8 cellular contexts compared by ENCODE assay signal in the genomic region with DNA sequence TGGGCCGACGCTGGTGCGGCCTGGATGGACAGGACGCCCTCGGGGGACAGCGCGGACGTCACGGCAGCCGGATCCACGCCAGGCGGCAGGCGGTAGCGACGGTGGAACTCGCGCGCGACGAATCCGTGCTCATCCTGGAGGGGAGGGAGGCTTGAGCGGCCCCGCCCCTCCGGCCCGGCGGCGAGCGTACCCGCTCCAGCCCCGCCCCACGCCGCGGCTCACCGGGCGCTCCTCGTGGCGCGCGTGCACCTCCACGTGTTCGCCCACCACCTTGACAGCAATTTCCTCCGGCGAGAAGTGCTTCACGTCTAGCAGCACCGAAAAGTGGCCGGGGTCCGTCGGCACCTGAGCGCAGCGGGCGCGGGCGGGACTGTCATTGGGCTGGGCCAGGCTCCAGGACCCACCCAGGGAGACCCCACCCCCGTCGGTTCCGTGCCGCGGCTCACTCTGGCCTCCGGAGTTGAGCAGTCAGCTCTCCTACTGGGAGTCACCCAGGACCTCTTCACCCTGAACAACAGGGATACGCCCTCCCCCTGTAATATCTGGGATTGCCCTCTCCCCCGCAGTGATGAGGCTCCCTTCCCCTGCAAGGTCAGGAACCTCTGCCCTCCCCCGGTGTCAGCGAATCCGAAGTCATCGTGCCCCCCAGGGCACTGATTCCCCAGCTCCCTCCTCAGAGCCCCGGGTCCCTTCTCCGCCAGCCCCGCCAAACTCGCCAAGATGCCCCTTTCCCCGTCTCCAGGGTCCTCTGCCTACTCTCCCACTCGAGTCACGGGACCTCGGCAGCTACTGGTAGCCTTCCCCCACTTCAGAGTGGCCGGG. TPM values are rescaled to one million over a fixed set of nuclear protein-coding genes. Genes with fewer than 3 reads are reported as not detected.
DNase-seq lines count a peak whose midpoint lies in the region; ATAC-seq and TF ChIP-seq lines count a peak whose summit lies in the region.

No MANE protein-coding gene starts in this region.

- H3K4me3 ChIP-seq in ACC112 (ENCODE audit: low read depth, low read length) (peak overlapping the region; percentile 93), dorsolateral prefrontal cortex (peak overlapping the region in 31 of 59 donors; percentile 14 to 100 (median 94)), mucosa of descending colon (no peak overlapping the region)

- H3K27ac ChIP-seq in ACC112 (ENCODE audit: low read depth, low read length): peak overlapping the region; percentile 95
- H3K27ac ChIP-seq in dorsolateral prefrontal cortex: peak overlapping the region in 39 of 59 donors; percentile 26 to 96 (median 90)

- H3K4me1 ChIP-seq in ACC112 (ENCODE audit: control insufficient read depth, insufficient read depth, low read length, unreplicated experiment): peaks cover 18% of the 10 kb centered on the region
- peaks cover 32% of the 10 kb centered on the region for H3K4me1 ChIP-seq in mucosa of descending colon (ENCODE audit: low read depth)

- H3K27me3 ChIP-seq in ACC112 (ENCODE audit: insufficient read depth, low read length) (no peaks in the 10 kb centered on the region), dorsolateral prefrontal cortex (no peaks in the 10 kb centered on the region)

- H3K79me2 ChIP-seq in ACC112 (ENCODE audit: control insufficient read depth, insufficient read depth, low read length, unreplicated experiment): peaks cover 12% of the 10 kb centered on the region

- POLR2A ChIA-PET in WTC11 (lab: Charles Lee): interaction anchor here (2.0 to 2.5 kb wide), 2 partner anchors 7 to 15 kb away, joined by 11 to 13 read pairs; partner anchors contain the start of gene LIN37

- intact Hi-C loops in dorsolateral prefrontal cortex (cut with DNase I) (loop anchor here (5.0 to 10.0 kb wide), 3 partner anchors 119 to 362 kb away; partner anchors contain the start of gene TBCB (in 1 of the 2)), mucosa of descending colon (cut with DNase I, micrococcal nuclease) (no loop called here)

- peaks cover 1% of the 10 kb centered on the region; the same call in 1 of the 2 replicates for H3K36me3 Mint-ChIP-seq in WTC11

- peaks cover 16% of the 10 kb centered on the region for H3K4me1 Mint-ChIP-seq in WTC11

- peak overlapping the region; percentile 94 for H3K4me3 Mint-ChIP-seq in WTC11

- CTCF ChIA-PET in WTC11 (lab: Charles Lee): interaction anchor here (0.8 to 2.9 kb wide), 5 partner anchors 8 to 175 kb away, joined by 3 to 13 read pairs (median 3); partner anchors contain the start of genes LIN37, PSENEN and U2AF1L4

- H3K36me3 ChIP-seq in ACC112 (ENCODE audit: insufficient read depth, low read length) (0 out of 2 replicates have a peak, but pooled peaks cover 3% of the 10 kb centered on the region), mucosa of descending colon (ENCODE audit: low read depth) (peaks cover 7% of the 10 kb centered on the region)

- DNase-seq in WTC11 (ENCODE audit: low spot score): peak; percentile 15
- no peak for DNase-seq in dorsolateral prefrontal cortex
- peak; percentile 70 to 84 (median 82) for DNase-seq in mucosa of descending colon
- DNase-seq in stromal cell of bone marrow (ENCODE audit: low read depth): peak; percentile 57
- DNase-seq in GM19238 (ENCODE audit: insufficient read length, low spot score): no peak
- DNase-seq in pons (ENCODE audit: low spot score): no peak

- peaks cover 23% of the 10 kb centered on the region for H3K27me3 Mint-ChIP-seq in WTC11 (ENCODE audit: low read depth)

- no peak overlapping the region for H3K27ac Mint-ChIP-seq in WTC11

- ATAC-seq in WTC11 (no peak), mucosa of descending colon (peak; percentile 45), GM19023 (IDR thresholded peaks at IDR 0.05; ENCODE audit: unreplicated experiment) (no peak)

- TF ChIP-seq CTCF in WTC11 (IDR thresholded peaks at IDR 0.05) (no peak), dorsolateral prefrontal cortex (IDR thresholded peaks at IDR 0.05 in 54 of 56, conservative IDR thresholded peaks at IDR 0.05 in 2 of 56; ENCODE audit: low read depth in 1 of 56, partially characterized antibody in 56 of 56) (no peak), mucosa of descending colon (IDR thresholded peaks at IDR 0.05) (no peak)

- H3K9me3 ChIP-seq in mucosa of descending colon: no peaks in the 10 kb centered on the region

- no peaks in the 10 kb centered on the region for H3K9me3 Mint-ChIP-seq in WTC11

- H2AFZ ChIP-seq in ACC112 (ENCODE audit: low read length, unreplicated experiment): peak overlapping the region; percentile 25

TF ChIP-seq in WTC11, 78 proteins besides CTCF, POLR2A, EP300 and RAD21 (continues in another document):
- TF ChIP-seq FOXK1 (CRISPR knock-in tag; IDR thresholded peaks at IDR 0.05) (no peak), JAZF1 (CRISPR knock-in tag; IDR thresholded peaks at IDR 0.05) (no peak), CREB1 (CRISPR knock-in tag; IDR thresholded peaks at IDR 0.05) (no peak), RELA (CRISPR knock-in tag; IDR thresholded peaks at IDR 0.05; ENCODE audit: borderline replicate concordance) (no peak), TEAD4 (CRISPR knock-in tag; IDR thresholded peaks at IDR 0.05) (no peak), PRRX2 (CRISPR knock-in tag; IDR thresholded peaks at IDR 0.05) (no peak)
- TF ChIP-seq, protein P1, sequence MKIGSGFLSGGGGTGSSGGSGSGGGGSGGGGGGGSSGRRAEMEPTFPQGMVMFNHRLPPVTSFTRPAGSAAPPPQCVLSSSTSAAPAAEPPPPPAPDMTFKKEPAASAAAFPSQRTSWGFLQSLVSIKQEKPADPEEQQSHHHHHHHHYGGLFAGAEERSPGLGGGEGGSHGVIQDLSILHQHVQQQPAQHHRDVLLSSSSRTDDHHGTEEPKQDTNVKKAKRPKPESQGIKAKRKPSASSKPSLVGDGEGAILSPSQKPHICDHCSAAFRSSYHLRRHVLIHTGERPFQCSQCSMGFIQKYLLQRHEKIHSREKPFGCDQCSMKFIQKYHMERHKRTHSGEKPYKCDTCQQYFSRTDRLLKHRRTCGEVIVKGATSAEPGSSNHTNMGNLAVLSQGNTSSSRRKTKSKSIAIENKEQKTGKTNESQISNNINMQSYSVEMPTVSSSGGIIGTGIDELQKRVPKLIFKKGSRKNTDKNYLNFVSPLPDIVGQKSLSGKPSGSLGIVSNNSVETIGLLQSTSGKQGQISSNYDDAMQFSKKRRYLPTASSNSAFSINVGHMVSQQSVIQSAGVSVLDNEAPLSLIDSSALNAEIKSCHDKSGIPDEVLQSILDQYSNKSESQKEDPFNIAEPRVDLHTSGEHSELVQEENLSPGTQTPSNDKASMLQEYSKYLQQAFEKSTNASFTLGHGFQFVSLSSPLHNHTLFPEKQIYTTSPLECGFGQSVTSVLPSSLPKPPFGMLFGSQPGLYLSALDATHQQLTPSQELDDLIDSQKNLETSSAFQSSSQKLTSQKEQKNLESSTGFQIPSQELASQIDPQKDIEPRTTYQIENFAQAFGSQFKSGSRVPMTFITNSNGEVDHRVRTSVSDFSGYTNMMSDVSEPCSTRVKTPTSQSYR (CRISPR knock-in tag; IDR thresholded peaks at IDR 0.05): no peak
- TF ChIP-seq, protein P2, sequence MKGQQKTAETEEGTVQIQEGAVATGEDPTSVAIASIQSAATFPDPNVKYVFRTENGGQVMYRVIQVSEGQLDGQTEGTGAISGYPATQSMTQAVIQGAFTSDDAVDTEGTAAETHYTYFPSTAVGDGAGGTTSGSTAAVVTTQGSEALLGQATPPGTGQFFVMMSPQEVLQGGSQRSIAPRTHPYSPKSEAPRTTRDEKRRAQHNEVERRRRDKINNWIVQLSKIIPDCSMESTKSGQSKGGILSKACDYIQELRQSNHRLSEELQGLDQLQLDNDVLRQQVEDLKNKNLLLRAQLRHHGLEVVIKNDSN (CRISPR knock-in tag; IDR thresholded peaks at IDR 0.05): no peak
- TF ChIP-seq, protein P3, sequence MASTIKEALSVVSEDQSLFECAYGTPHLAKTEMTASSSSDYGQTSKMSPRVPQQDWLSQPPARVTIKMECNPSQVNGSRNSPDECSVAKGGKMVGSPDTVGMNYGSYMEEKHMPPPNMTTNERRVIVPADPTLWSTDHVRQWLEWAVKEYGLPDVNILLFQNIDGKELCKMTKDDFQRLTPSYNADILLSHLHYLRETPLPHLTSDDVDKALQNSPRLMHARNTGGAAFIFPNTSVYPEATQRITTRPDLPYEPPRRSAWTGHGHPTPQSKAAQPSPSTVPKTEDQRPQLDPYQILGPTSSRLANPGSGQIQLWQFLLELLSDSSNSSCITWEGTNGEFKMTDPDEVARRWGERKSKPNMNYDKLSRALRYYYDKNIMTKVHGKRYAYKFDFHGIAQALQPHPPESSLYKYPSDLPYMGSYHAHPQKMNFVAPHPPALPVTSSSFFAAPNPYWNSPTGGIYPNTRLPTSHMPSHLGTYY (CRISPR knock-in tag; IDR thresholded peaks at IDR 0.05): no peak
- TF ChIP-seq, protein P4, sequence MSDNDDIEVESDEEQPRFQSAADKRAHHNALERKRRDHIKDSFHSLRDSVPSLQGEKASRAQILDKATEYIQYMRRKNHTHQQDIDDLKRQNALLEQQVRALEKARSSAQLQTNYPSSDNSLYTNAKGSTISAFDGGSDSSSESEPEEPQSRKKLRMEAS (CRISPR knock-in tag; IDR thresholded peaks at IDR 0.05): peak; percentile 77; the same call in 1 of the 2 replicates

RNA-seq across cellular contexts. Expression of gene HSPB6, which starts 1.1 kb away (rescaled TPM):
- total RNA-seq in WTC11 (2021): 1.4 to 2.5 TPM (median 1.7 TPM) in 3 replicates
- total RNA-seq in dorsolateral prefrontal cortex: 10 to 100 TPM in 110 of 120 experiments, 1 to 10 TPM in 10; 5.5 to 36.0 (median 16.9) TPM
- total RNA-seq in mucosa of descending colon: 100 to 1,000 TPM in 1 of 3 donors, 10 to 100 TPM in 1, 1 to 10 TPM in 1; 3.9 to 122 (median 22.9) TPM

RNA-seq across cellular contexts. Expression of gene PROSER3, which starts 2.2 kb away (rescaled TPM):
- total RNA-seq in WTC11 (2021): 32.9 to 36.7 TPM (median 36.2 TPM) in 3 replicates
- total RNA-seq in dorsolateral prefrontal cortex: 10 to 100 TPM; 13.9 to 41.1 (median 25.9) TPM
- total RNA-seq in mucosa of descending colon: 10 to 100 TPM; 21.7 to 26.5 (median 26.0) TPM

RNA-seq across cellular contexts. Expression of gene LIN37, which starts 7.4 kb away (rescaled TPM):
- 4.7 to 6.4 TPM (median 5.6 TPM) in 3 replicates for total RNA-seq in WTC11 (2021)
- total RNA-seq in dorsolateral prefrontal cortex: 10 to 100 TPM; 10.0 to 30.5 (median 18.1) TPM
- 10 to 100 TPM in 1 of 3 donors, 1 to 10 TPM in 2; 7.6 to 14.3 (median 8.6) TPM for total RNA-seq in mucosa of descending colon

RNA-seq across cellular contexts. Expression of gene PSENEN, which starts 10.3 kb away (rescaled TPM):
- 80.3 to 85.3 TPM (median 84.0 TPM) in 3 replicates for total RNA-seq in WTC11 (2021)
- total RNA-seq in dorsolateral prefrontal cortex: 10 to 100 TPM; 31.7 to 63.6 (median 46.4) TPM
- 10 to 100 TPM; 56.7 to 92.1 (median 90.2) TPM for total RNA-seq in mucosa of descending colon

RNA-seq across cellular contexts. Expression of gene U2AF1L4, which starts 10.5 kb away (rescaled TPM):
- 19.7 to 20.9 TPM (median 20.8 TPM) in 3 replicates for total RNA-seq in WTC11 (2021)
- total RNA-seq in dorsolateral prefrontal cortex: 10 to 100 TPM in 119 of 120 experiments, 1 to 10 TPM in 1; 9.6 to 45.3 (median 29.3) TPM
- total RNA-seq in mucosa of descending colon: 10 to 100 TPM; 19.7 to 32.4 (median 32.1) TPM

Comparison
In these comparisons a context has a peak if more than half of its experiments do, and no peak if none do; other contexts are left out.
1. DNase-seq: peak in WTC11 (single experiment), mucosa of descending colon (3 of 3) and stromal cell of bone marrow (single experiment); none in dorsolateral prefrontal cortex (0 of 10), GM19238 (single experiment) and pons (single experiment).
2. intact Hi-C loops: an anchor here in dorsolateral prefrontal cortex (5.0 to 10.0 kb wide); none called in mucosa of descending colon.